37 cellular contexts compared by ENCODE assay signal in the genomic region with DNA sequence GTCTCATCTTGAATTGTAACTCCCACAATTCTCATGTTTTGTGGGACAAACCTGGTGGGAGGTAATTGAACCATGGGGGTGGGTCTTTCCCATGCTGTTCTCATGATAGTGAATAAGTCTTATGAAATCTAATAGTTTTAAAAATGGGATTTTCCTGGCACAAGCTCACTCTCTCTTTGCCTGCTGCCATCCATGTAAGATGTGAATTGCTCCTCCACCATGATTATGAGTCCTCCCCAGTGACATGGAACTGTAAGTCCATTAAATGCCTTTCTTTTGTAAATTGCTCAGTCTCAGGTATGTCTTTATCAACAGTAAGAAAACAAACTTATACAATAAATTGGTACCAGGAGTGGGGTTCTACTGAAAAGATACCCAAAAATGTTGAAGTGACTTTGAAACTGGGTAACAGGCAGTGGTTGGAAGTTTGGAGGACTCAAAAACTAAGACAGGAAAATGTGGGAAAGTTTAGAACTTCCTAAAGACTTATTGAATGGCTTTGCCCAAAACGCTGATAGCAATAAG.
A peak's percentile ranks its signal among the peaks of the same experiment; 100 is the strongest.
DNase-seq lines count a peak whose midpoint lies in the region; ATAC-seq, FAIRE-seq and TF ChIP-seq lines count a peak whose summit lies in the region.
"Had no signal": no experiment of that assay in that cellular context is flagged by ENCODE, and none has a peak within 500 bp of the region (broad histone marks: within the 10 kb centered on the region; RNA-seq: fewer than 3 reads in every experiment).

No MANE protein-coding gene starts in this region.

- H3K27me3 Mint-ChIP-seq in endodermal cell (ENCODE audit: insufficient read depth): peaks cover 1% of the 10 kb centered on the region
- H3K27me3 Mint-ChIP-seq: B cell; CD4-positive, alpha-beta memory T cell; CD4-positive, alpha-beta T cell had no signal

- TF ChIP-seq EP300 in K562 (IDR thresholded peaks at IDR 0.05; ENCODE audit: low read length) (no peak), gastroesophageal sphincter (IDR thresholded peaks at IDR 0.05) (no peak)

- H3K27ac Mint-ChIP-seq in endodermal cell: no peak overlapping the region
- H3K27ac Mint-ChIP-seq: B cell; CD14-positive monocyte; CD4-positive, alpha-beta memory T cell; CD4-positive, alpha-beta T cell; CD4-positive, CD25-positive, alpha-beta regulatory T cell; CD8-positive, alpha-beta memory T cell; CD8-positive, alpha-beta T cell had no signal

- intact Hi-C loops in K562 (cut with micrococcal nuclease): no loop called here

- H3K79me2 ChIP-seq in K562 (ENCODE audit: control insufficient read depth, insufficient read depth, low read length): no peaks in the 10 kb centered on the region

- peaks cover 38% of the 10 kb centered on the region for H3K9me3 Mint-ChIP-seq in endodermal cell

- no peak overlapping the region for H3K4me2 ChIP-seq in K562 (ENCODE audit: insufficient read depth, low read length)
- H3K4me2 ChIP-seq: A549; BLaER1; BLaER1 treated with 17β-estradiol and CSF1 and Interleukin-3, amounts not matched to agents 10 nM and 100 nM had no signal

- H3K9ac ChIP-seq in adipocyte (ENCODE audit: low read length) (no peak overlapping the region), K562 (ENCODE audit: insufficient read depth in 1 of 2, low read depth in 2 of 2, low read length in 2 of 2) (no peak overlapping the region), endodermal cell (ENCODE audit: extremely low read depth, low read length, poor library complexity, severe bottlenecking) (no peak overlapping the region)
- H3K9ac ChIP-seq: BLaER1; BLaER1 treated with 17β-estradiol and CSF1 and Interleukin-3, amounts not matched to agents 10 nM and 100 nM had no signal

- DNase-seq in adipocyte (ENCODE audit: low read depth) (no peak), K562 (ENCODE audit: extremely low read depth in 1 of 4, low spot score in 3 of 4) (no peak), endodermal cell (no peak), kidney glomerular epithelial cell (lab: John Stamatoyannopoulos, UW) (no peak), HuH-7.5 (ENCODE audit: low spot score) (no peak)
- DNase-seq in activated CD4-positive, alpha-beta T cell treated with anti-CD3 and anti-CD28 coated beads for 4 hours: no peak
- DNase-seq: 8988T; ACHN; AML-193; BE2C; C1 segment of cervical spinal cord; Caco-2; Calu3; CD4-positive, alpha-beta memory T cell; CD4-positive, alpha-beta T cell; CD4-positive, CD25-positive, alpha-beta regulatory T cell; CD8-positive, alpha-beta memory T cell; CD8-positive, alpha-beta T cell; COR-L47; DMS 273 treated with DMSO at 0.1 percent for 48 hours; DMS153; DMS53; DMS79; DMS79 treated with DMSO at 0.1 percent for 48 hours; DND-41; EL had no signal

- H3K36me3 ChIP-seq in HEK293 (ENCODE audit: control insufficient read depth in 2 of 2, insufficient read depth in 1 of 2, low read length in 2 of 2): no peaks in the 10 kb centered on the region
- H3K36me3 ChIP-seq in adipocyte (ENCODE audit: control insufficient read depth, insufficient read depth, low read length, severe bottlenecking): no peaks in the 10 kb centered on the region
- H3K36me3 ChIP-seq in K562 (ENCODE audit: control insufficient read depth, insufficient read depth, low read length): no peaks in the 10 kb centered on the region
- no peaks in the 10 kb centered on the region for H3K36me3 ChIP-seq in endodermal cell (ENCODE audit: control insufficient read depth, insufficient read depth, low read length)
- H3K36me3 ChIP-seq in gastroesophageal sphincter: no peaks in the 10 kb centered on the region
- H3K36me3 ChIP-seq: BE2C; BLaER1; BLaER1 treated with 17β-estradiol and CSF1 and Interleukin-3, amounts not matched to agents 10 nM and 100 nM had no signal

- no TSS peak for BruUV-seq in K562 (replicated peaks; lab: Mats Ljungman, UMichigan)

- no peak for TF ChIP-seq RAD21 in K562 (CRISPR knock-in tag; conservative IDR thresholded peaks at IDR 0.05 in 1 of 2, IDR thresholded peaks at IDR 0.05 in 1 of 2)

- TF ChIP-seq POLR2A in K562 (conservative IDR thresholded peaks at IDR 0.05) (no peak), gastroesophageal sphincter (IDR thresholded peaks at IDR 0.05) (no peak)

- H3K27me3 ChIP-seq in adipocyte (replicated peaks; ENCODE audit: control insufficient read depth, insufficient read depth, low read length): no peaks in the 10 kb centered on the region
- H3K27me3 ChIP-seq in K562 (ENCODE audit: control insufficient read depth in 2 of 2, insufficient read depth in 2 of 2, low read length in 2 of 2): no peaks in the 10 kb centered on the region
- no peaks in the 10 kb centered on the region for H3K27me3 ChIP-seq in endodermal cell (ENCODE audit: control insufficient read depth, insufficient read depth, low read length, poor library complexity, severe bottlenecking)
- no peaks in the 10 kb centered on the region for H3K27me3 ChIP-seq in gastroesophageal sphincter
- H3K27me3 ChIP-seq: BE2C; BLaER1; BLaER1 treated with 17β-estradiol and CSF1 and Interleukin-3, amounts not matched to agents 10 nM and 100 nM had no signal

- no peak overlapping the region for H2AFZ ChIP-seq in K562 (ENCODE audit: low read depth, low read length)

- in situ Hi-C loops in K562 (cut with MboI): no loop called here

- H3K27ac ChIP-seq in HEK293 (ENCODE audit: extremely low read depth, low read depth, low read length) (no peak overlapping the region), K562 (ENCODE audit: extremely low read depth, low read depth, low read length) (no peak overlapping the region), endodermal cell (ENCODE audit: low read depth, low read length) (no peak overlapping the region), gastroesophageal sphincter (no peak overlapping the region)
- H3K27ac ChIP-seq: 22Rv1; A549; BLaER1; BLaER1 treated with 17β-estradiol and CSF1 and Interleukin-3, amounts not matched to agents 10 nM and 100 nM; C4-2B had no signal

- no peaks in the 10 kb centered on the region for H3K4me1 ChIP-seq in HEK293 (ENCODE audit: control insufficient read depth, insufficient read depth, low read length)
- no peaks in the 10 kb centered on the region for H3K4me1 ChIP-seq in adipocyte (ENCODE audit: control insufficient read depth, insufficient read depth, low read length)
- H3K4me1 ChIP-seq in K562 (replicated peaks in 1 of 2; ENCODE audit: control insufficient read depth in 2 of 2, insufficient read depth in 2 of 2, low read length in 2 of 2): no peaks in the 10 kb centered on the region
- no peaks in the 10 kb centered on the region for H3K4me1 ChIP-seq in endodermal cell (ENCODE audit: control insufficient read depth, insufficient read depth, low read length)
- no peaks in the 10 kb centered on the region for H3K4me1 ChIP-seq in gastroesophageal sphincter
- H3K4me1 ChIP-seq: A549; BE2C; BLaER1; BLaER1 treated with 17β-estradiol and CSF1 and Interleukin-3, amounts not matched to agents 10 nM and 100 nM; Caco-2 had no signal

- no peak for ATAC-seq in K562
- ATAC-seq in gastroesophageal sphincter: no peak
- ATAC-seq: A549; CD8-positive, alpha-beta T cell had no signal

- H3K9me3 ChIP-seq in HEK293 (ENCODE audit: control insufficient read depth, insufficient read depth, low read depth, low read length) (no peaks in the 10 kb centered on the region), adipocyte (ENCODE audit: control insufficient read depth, low read length) (peaks cover 17% of the 10 kb centered on the region), K562 (replicated peaks; ENCODE audit: control insufficient read depth, insufficient read depth, low read depth, low read length) (peaks cover 7% of the 10 kb centered on the region; the same call in 1 of the 2 replicates), endodermal cell (ENCODE audit: control insufficient read depth, low read length) (peaks cover 35% of the 10 kb centered on the region), gastroesophageal sphincter (peaks cover 0 to 19% (median 0%) of the 10 kb centered on the region in 3 donors)
- H3K9me3 ChIP-seq: BE2C had no signal

- H3K4me3 ChIP-seq in HEK293 (ENCODE audit: low read depth, low read length) (no peak overlapping the region), adipocyte (ENCODE audit: low read length) (peak overlapping the region; percentile 56), K562 (no peak overlapping the region), endodermal cell (ENCODE audit: low read length) (peak overlapping the region; percentile 53), gastroesophageal sphincter (no peak overlapping the region)
- H3K4me3 ChIP-seq: A549; BLaER1; BLaER1 treated with 17β-estradiol and CSF1 and Interleukin-3, amounts not matched to agents 10 nM and 100 nM had no signal

- TF ChIP-seq CTCF in HEK293 (tag by site-specific recombination; IDR thresholded peaks at IDR 0.05) (no peak), K562 (IDR thresholded peaks at IDR 0.05 in 2 of 3, conservative IDR thresholded peaks at IDR 0.05 in 1 of 3; ENCODE audit: insufficient read depth in 2 of 3, low read depth in 1 of 3, low read length in 3 of 3) (no peak), endodermal cell (conservative IDR thresholded peaks at IDR 0.05) (no peak), gastroesophageal sphincter (IDR thresholded peaks at IDR 0.05) (no peak)

- H3K36me3 Mint-ChIP-seq in endodermal cell (ENCODE audit: low read depth): peaks cover 12% of the 10 kb centered on the region
- H3K36me3 Mint-ChIP-seq: CD14-positive monocyte; CD4-positive, CD25-positive, alpha-beta regulatory T cell had no signal

- no peak overlapping the region for H3K4me3 Mint-ChIP-seq in endodermal cell
- H3K4me3 Mint-ChIP-seq: B cell; CD14-positive monocyte; CD4-positive, alpha-beta memory T cell; CD4-positive, alpha-beta T cell; CD8-positive, alpha-beta memory T cell; CD8-positive, alpha-beta T cell had no signal

- 33% methylated on average over 1 of the region's 1 CpG for WGBS in K562 (ENCODE audit: insufficient coverage, low coverage, missing lambda C conversion rate)
- 94 to 100% methylated on average over 1 of the region's 1 CpG for WGBS in endodermal cell (ENCODE audit: insufficient coverage in 1 of 2, insufficient read length in 1 of 2), 2 experiments
- 80 to 83% methylated on average over 1 of the region's 1 CpG for WGBS in gastroesophageal sphincter (ENCODE audit: low coverage in 1 of 2), 2 donors

- POLR2A ChIA-PET in HEK293 (lab: Yijun Ruan, JAX): no interaction called here
- POLR2A ChIA-PET in K562 (lab: Yijun Ruan, JAX): no interaction called here

- CTCF ChIA-PET in HEK293 (lab: Yijun Ruan, JAX) (no interaction called here), K562 (lab: Yijun Ruan, JAX; ENCODE audit: low intra/inter-chr PET ratio) (no interaction called here)

- H3K4me1 Mint-ChIP-seq in endodermal cell: no peaks in the 10 kb centered on the region
- H3K4me1 Mint-ChIP-seq: B cell; CD14-positive monocyte; CD4-positive, alpha-beta memory T cell; CD4-positive, CD25-positive, alpha-beta regulatory T cell; CD8-positive, alpha-beta memory T cell had no signal

- H3K9me1 ChIP-seq in K562 (ENCODE audit: control insufficient read depth, insufficient read depth, low read length): no peaks in the 10 kb centered on the region

- FAIRE-seq in K562 (lab: Jason Lieb, UNC): no peak
- FAIRE-seq: A204.1, A549, D721Med had no signal

- H4K20me1 ChIP-seq in K562 (replicated peaks; ENCODE audit: control insufficient read depth, insufficient read depth, low read length): no peaks in the 10 kb centered on the region
- H4K20me1 ChIP-seq: BLaER1; BLaER1 treated with 17β-estradiol and CSF1 and Interleukin-3, amounts not matched to agents 10 nM and 100 nM had no signal

TF ChIP-seq in HEK293, 187 proteins besides CTCF, POLR2A, EP300 and RAD21 (continues in another document):
- TF ChIP-seq ZNF549 (tag by site-specific recombination; IDR thresholded peaks at IDR 0.05): no peak

Comparison
In these comparisons a context has a peak if more than half of its experiments do, and no peak if none do; other contexts are left out.
1. H3K4me3 ChIP-seq: peak in adipocyte (single experiment) and endodermal cell (single experiment); none in HEK293 (single experiment), K562 (single experiment) and gastroesophageal sphincter (0 of 2).
2. Of the 44 proteins assayed by ChIP-seq in both K562 and HEK293: peak only in K562: TRIM28; only in HEK293: none; in both: ZNF707; in neither: 42.